ENCODE assay signal across 16 cellular contexts in genomic region chr7:45073031-45073842, GRCh38. TPM values are rescaled to one million over a fixed set of nuclear protein-coding genes. Genes with fewer than 3 reads are reported as not detected.
A peak's percentile ranks its signal among the peaks of the same experiment; 100 is the strongest.
DNase-seq lines count a peak whose midpoint lies in the region; ATAC-seq and TF ChIP-seq lines count a peak whose summit lies in the region.
"Had no signal": no experiment of that assay in that cellular context is flagged by ENCODE, and none has a peak within 500 bp of the region (broad histone marks: within the 10 kb centered on the region; RNA-seq: fewer than 3 reads in every experiment).

No MANE protein-coding gene starts in this region.

- POLR2A ChIA-PET in OCI-LY7 (lab: Charles Lee): no interaction called here

- DNase-seq in activated CD4-positive, alpha-beta T cell treated with anti-CD3 and anti-CD28 coated beads, Interleukin-2, amount 10 ng/mL, durations not matched to agents 24 days and 14 days: no peak
- no peak for DNase-seq in activated CD4-positive, alpha-beta T cell treated with anti-CD3 and anti-CD28 coated beads for 4 hours
- DNase-seq in OCI-LY7 (ENCODE audit: low spot score) (no peak), GM03348 (ENCODE audit: low spot score) (no peak)
- DNase-seq in central memory CD8-positive, alpha-beta T cell (ENCODE audit: low spot score in 2 of 2): no peak
- DNase-seq in stimulated activated naive CD4-positive, alpha-beta T cell (lab: John Stamatoyannopoulos, UW): no peak
- DNase-seq: activated CD4-positive, alpha-beta T cell treated with anti-CD3 and anti-CD28 coated beads for 1 hour; amniotic stem cell; NCI-H1092; NCI-H526 treated with DMSO at 0.1 percent for 48 hours had no signal

- no peak for ATAC-seq in central memory CD8-positive, alpha-beta T cell (replicated peaks; ENCODE audit: extremely low read depth, poor library complexity, severe bottlenecking)
- no peak for ATAC-seq in GM21528 (IDR thresholded peaks at IDR 0.05; ENCODE audit: low FRiP score, unreplicated experiment)

- H3K4me3 ChIP-seq in OCI-LY7 (ENCODE audit: low read depth, low read length, poor library complexity, severe bottlenecking): no peak overlapping the region
- H3K4me3 ChIP-seq in neutrophil (ENCODE audit: low read depth in 1 of 2, low read length in 1 of 2): no peak overlapping the region
- H3K4me3 ChIP-seq: heart right ventricle, right atrium auricular region, SJSA1, tibial nerve had no signal

- TF ChIP-seq CTCF in OCI-LY7 (conservative IDR thresholded peaks at IDR 0.05; ENCODE audit: low read length): 0 out of 2 replicates have a peak, but pooled peaks have one; percentile 11
- no peak for TF ChIP-seq CTCF in neutrophil (IDR thresholded peaks at IDR 0.05)

- no peak overlapping the region for H3K4me2 ChIP-seq in OCI-LY7 (ENCODE audit: low read length)

- peaks cover 57% of the 10 kb centered on the region for H3K36me3 Mint-ChIP-seq in activated CD4-positive, alpha-beta T cell treated with anti-CD3 and anti-CD28 coated beads, Interleukin-2, amount 10 ng/mL, durations not matched to agents 24 days and 14 days (ENCODE audit: low read depth)
- peaks cover 42% of the 10 kb centered on the region for H3K36me3 Mint-ChIP-seq in central memory CD8-positive, alpha-beta T cell (ENCODE audit: insufficient read depth)

- H3K36me3 ChIP-seq in OCI-LY7 (ENCODE audit: insufficient read depth, low read length) (peaks cover 97% of the 10 kb centered on the region), neutrophil (peaks cover 98% of the 10 kb centered on the region)

- H3K4me1 ChIP-seq in OCI-LY7 (ENCODE audit: insufficient read depth, low read length, poor library complexity, severe bottlenecking): no peaks in the 10 kb centered on the region
- H3K4me1 ChIP-seq in neutrophil (ENCODE audit: control insufficient read depth in 1 of 2, insufficient read depth in 1 of 2, low read depth in 1 of 2, low read length in 1 of 2): peaks cover 10 to 16% of the 10 kb centered on the region in 2 experiments
- H3K4me1 ChIP-seq: right atrium auricular region, SJSA1, tibial nerve had no signal

- H4K20me1 ChIP-seq in OCI-LY7 (ENCODE audit: insufficient read depth, low read length): no peaks in the 10 kb centered on the region

- no peak overlapping the region for H2AFZ ChIP-seq in OCI-LY7 (ENCODE audit: low read length)

- no peak overlapping the region for H3K4me3 Mint-ChIP-seq in activated CD4-positive, alpha-beta T cell treated with anti-CD3 and anti-CD28 coated beads, Interleukin-2, amount 10 ng/mL, durations not matched to agents 24 days and 14 days
- H3K4me3 Mint-ChIP-seq in central memory CD8-positive, alpha-beta T cell: no peak overlapping the region

- no peak overlapping the region for H3K27ac ChIP-seq in OCI-LY7 (ENCODE audit: low read depth, low read length, poor library complexity, severe bottlenecking)
- peak overlapping the region; percentile 79 for H3K27ac ChIP-seq in neutrophil
- H3K27ac ChIP-seq: heart right ventricle, right atrium auricular region, SJSA1 had no signal

- CTCF ChIA-PET in OCI-LY7 (lab: Charles Lee; ENCODE audit: unreplicated experiment): interaction anchor here (1.6 kb wide), 1 partner anchor 101 kb away, joined by 5 read pairs; no protein-coding TSS in a partner anchor

- no TSS peak for BruUV-seq in OCI-LY7 (replicated peaks; lab: Mats Ljungman, UMichigan)

- H3K9me2 ChIP-seq in OCI-LY7 (ENCODE audit: insufficient read depth, low read length): no peaks in the 10 kb centered on the region

- no peaks in the 10 kb centered on the region for H3K79me2 ChIP-seq in OCI-LY7 (ENCODE audit: insufficient read depth, low read depth, low read length)

- peak overlapping the region; percentile 58 for H3K27ac Mint-ChIP-seq in activated CD4-positive, alpha-beta T cell treated with anti-CD3 and anti-CD28 coated beads, Interleukin-2, amount 10 ng/mL, durations not matched to agents 24 days and 14 days
- H3K27ac Mint-ChIP-seq in central memory CD8-positive, alpha-beta T cell (ENCODE audit: low read depth): peak overlapping the region; percentile 80

- no peaks in the 10 kb centered on the region for H3K27me3 ChIP-seq in neutrophil
- H3K27me3 ChIP-seq: heart right ventricle, right atrium auricular region, SJSA1, tibial nerve had no signal

- H3K9me3 ChIP-seq in OCI-LY7 (ENCODE audit: low read length) (no peaks in the 10 kb centered on the region), neutrophil (no peaks in the 10 kb centered on the region)
- H3K9me3 ChIP-seq: heart right ventricle, right atrium auricular region, SJSA1, tibial nerve had no signal

- no peaks in the 10 kb centered on the region for H3K27me3 Mint-ChIP-seq in activated CD4-positive, alpha-beta T cell treated with anti-CD3 and anti-CD28 coated beads, Interleukin-2, amount 10 ng/mL, durations not matched to agents 24 days and 14 days
- no peaks in the 10 kb centered on the region for H3K27me3 Mint-ChIP-seq in central memory CD8-positive, alpha-beta T cell

- intact Hi-C loops in activated CD4-positive, alpha-beta T cell treated with anti-CD3 and anti-CD28 coated beads, Interleukin-2, amount 10 ng/mL, durations not matched to agents 24 days and 14 days (cut with micrococcal nuclease): no loop called here
- intact Hi-C loops in OCI-LY7 (cut with micrococcal nuclease; ENCODE audit: unreplicated experiment): no loop called here

- H3K9me3 Mint-ChIP-seq in activated CD4-positive, alpha-beta T cell treated with anti-CD3 and anti-CD28 coated beads, Interleukin-2, amount 10 ng/mL, durations not matched to agents 24 days and 14 days: no peaks in the 10 kb centered on the region
- H3K9me3 Mint-ChIP-seq in central memory CD8-positive, alpha-beta T cell: no peaks in the 10 kb centered on the region

- H3K4me1 Mint-ChIP-seq in activated CD4-positive, alpha-beta T cell treated with anti-CD3 and anti-CD28 coated beads, Interleukin-2, amount 10 ng/mL, durations not matched to agents 24 days and 14 days: peaks cover 13% of the 10 kb centered on the region
- peaks cover 37% of the 10 kb centered on the region for H3K4me1 Mint-ChIP-seq in central memory CD8-positive, alpha-beta T cell

RNA-seq across cellular contexts. Expression of gene NACAD, which starts 15.5 kb away (rescaled TPM):
- 0.09 and 0.31 TPM in 2 replicates for total RNA-seq in activated CD4-positive, alpha-beta T cell treated with anti-CD3 and anti-CD28 coated beads, Interleukin-2, amount 10 ng/mL, durations not matched to agents 24 days and 14 days
- not detected in 2 replicates for total RNA-seq in OCI-LY7 (2014; rRNA removed; shearing (Covaris generic))
- total RNA-seq in OCI-LY7 (2022): not detected in 2 replicates

RNA-seq across cellular contexts. Expression of gene TBRG4, which starts 38.3 kb away (rescaled TPM):
- total RNA-seq in activated CD4-positive, alpha-beta T cell treated with anti-CD3 and anti-CD28 coated beads, Interleukin-2, amount 10 ng/mL, durations not matched to agents 24 days and 14 days: 192 and 198 TPM in 2 replicates
- total RNA-seq in OCI-LY7 (2014; rRNA removed; shearing (Covaris generic)): 113 and 117 TPM in 2 replicates
- total RNA-seq in OCI-LY7 (2022): 137 and 141 TPM in 2 replicates
